ENCODE assay signal across 1 cellular context in the genomic region with DNA sequence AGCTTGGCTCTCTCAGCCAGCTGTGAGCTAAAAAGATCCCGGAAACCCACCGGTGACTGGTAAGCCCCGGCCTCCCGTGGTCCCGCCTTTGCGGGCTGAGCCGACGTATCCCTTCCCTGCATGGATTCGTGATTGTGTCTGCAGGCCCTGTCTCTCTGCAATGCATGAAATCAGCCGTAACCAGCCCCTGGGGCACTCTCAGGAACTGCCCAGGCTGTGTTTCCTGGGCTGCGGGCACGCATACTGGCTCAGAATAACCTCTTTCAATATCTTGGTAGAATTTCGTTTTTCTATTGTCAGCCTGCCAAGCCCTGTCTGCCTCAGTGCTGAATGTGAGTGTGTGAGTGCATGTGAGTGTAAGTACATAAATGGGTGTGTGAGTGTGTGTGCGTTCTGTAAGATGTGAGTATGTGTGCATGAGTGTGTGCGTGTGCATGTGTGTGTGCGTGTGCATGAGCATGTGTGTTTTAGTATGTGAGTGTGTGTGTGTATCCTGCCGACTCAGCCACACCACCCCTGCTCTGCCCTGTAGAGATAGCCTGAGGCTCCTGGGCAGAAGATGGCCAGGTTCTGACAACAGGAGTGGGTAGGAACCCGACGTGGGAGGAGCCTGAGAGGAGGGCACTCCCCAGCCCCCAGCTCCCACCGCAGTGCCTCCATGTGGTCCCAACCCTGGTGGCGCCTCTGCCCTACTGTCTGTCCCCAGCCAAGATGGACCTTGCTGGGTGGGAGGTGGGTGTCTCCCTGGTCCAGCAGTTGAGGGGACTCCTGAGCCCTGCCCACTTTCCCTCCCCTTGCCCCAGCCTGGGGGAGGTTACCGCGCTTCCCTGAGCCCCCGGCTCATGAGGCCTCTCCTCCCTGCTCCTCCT.
TF ChIP-seq lines count a peak whose summit lies in the region.

No MANE protein-coding gene starts in this region.

TF ChIP-seq in SK-N-SH, 30 proteins besides CTCF, POLR2A, EP300 and RAD21 (continued from another document):
- TF ChIP-seq JUND (IDR thresholded peaks at IDR 0.05), result no peak
- no peak for TF ChIP-seq MXI1 (IDR thresholded peaks at IDR 0.05; ENCODE audit: low read depth, low read length)
- TF ChIP-seq POLR2AphosphoS5 (IDR thresholded peaks at IDR 0.05; ENCODE audit: low read depth, low read length), result no peak
